Comparison of ENCODE assay signal across 8 cellular contexts in the genomic region with DNA sequence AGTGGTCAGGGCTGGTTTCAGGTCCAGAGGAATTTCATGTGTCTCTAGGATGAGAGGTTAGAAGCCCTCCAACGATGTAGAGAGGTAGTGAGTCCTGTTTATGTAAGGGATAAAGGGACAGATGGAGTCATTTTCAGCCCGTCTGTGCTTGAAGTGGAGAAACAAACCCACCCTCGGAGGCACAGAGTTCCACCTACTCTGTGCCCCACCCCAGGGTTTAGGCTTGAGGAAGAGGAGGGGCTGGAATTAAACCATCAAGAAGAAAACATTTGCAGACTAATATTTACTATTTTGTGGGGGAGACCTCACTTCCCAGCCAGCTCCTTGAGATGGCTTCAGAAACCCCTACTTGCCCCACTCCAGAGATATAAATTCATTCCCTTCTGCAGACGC. TPM values are rescaled to one million over a fixed set of nuclear protein-coding genes. Genes with fewer than 3 reads are reported as not detected.
DNase-seq lines count a peak whose midpoint lies in the region; ATAC-seq and TF ChIP-seq lines count a peak whose summit lies in the region.

No MANE protein-coding gene starts in this region.

- no peak for TF ChIP-seq CTCF in activated CD8-positive, alpha-beta T cell treated with anti-CD3 and anti-CD28 coated beads for 36 hours (IDR thresholded peaks at IDR 0.05)
- no peak for TF ChIP-seq CTCF in type B pancreatic cell (conservative IDR thresholded peaks at IDR 0.05)

- ATAC-seq in activated CD8-positive, alpha-beta T cell treated with anti-CD3 and anti-CD28 coated beads for 36 hours: no peak
- no peak for ATAC-seq in GM21786 (IDR thresholded peaks at IDR 0.05; ENCODE audit: unreplicated experiment)
- no peak for ATAC-seq in GM21526 (IDR thresholded peaks at IDR 0.05; ENCODE audit: low FRiP score, unreplicated experiment)
- ATAC-seq in GM18511 (IDR thresholded peaks at IDR 0.05; ENCODE audit: unreplicated experiment): no peak

- H3K9me3 Mint-ChIP-seq in activated naive CD4-positive, alpha-beta T cell treated with anti-CD3 and anti-CD28 coated beads, Interleukin-2, amount 50 U/mL, for 24 hours: no peaks in the 10 kb centered on the region
- peaks cover 5% of the 10 kb centered on the region for H3K9me3 Mint-ChIP-seq in activated CD8-positive, alpha-beta T cell treated with anti-CD3 and anti-CD28 coated beads for 36 hours
- peaks cover 12% of the 10 kb centered on the region for H3K9me3 Mint-ChIP-seq in type B pancreatic cell

- peak overlapping the region; percentile 94 for H3K27ac ChIP-seq in layer of hippocampus (ENCODE audit: low read depth, low read length)

- peaks cover 31% of the 10 kb centered on the region for H3K4me1 Mint-ChIP-seq in activated naive CD4-positive, alpha-beta T cell treated with anti-CD3 and anti-CD28 coated beads, Interleukin-2, amount 50 U/mL, for 24 hours
- peaks cover 22% of the 10 kb centered on the region for H3K4me1 Mint-ChIP-seq in activated CD8-positive, alpha-beta T cell treated with anti-CD3 and anti-CD28 coated beads for 36 hours (ENCODE audit: low read depth)
- H3K4me1 Mint-ChIP-seq in type B pancreatic cell (ENCODE audit: unreplicated experiment): peaks cover 8% of the 10 kb centered on the region

- peak overlapping the region; percentile 96 for H3K4me3 Mint-ChIP-seq in activated naive CD4-positive, alpha-beta T cell treated with anti-CD3 and anti-CD28 coated beads, Interleukin-2, amount 50 U/mL, for 24 hours
- peak overlapping the region; percentile 94 for H3K4me3 Mint-ChIP-seq in activated CD8-positive, alpha-beta T cell treated with anti-CD3 and anti-CD28 coated beads for 36 hours
- H3K4me3 Mint-ChIP-seq in type B pancreatic cell: peak overlapping the region; percentile 95

- peaks cover 15% of the 10 kb centered on the region for H3K36me3 Mint-ChIP-seq in activated naive CD4-positive, alpha-beta T cell treated with anti-CD3 and anti-CD28 coated beads, Interleukin-2, amount 50 U/mL, for 24 hours
- peaks cover 36% of the 10 kb centered on the region for H3K36me3 Mint-ChIP-seq in activated CD8-positive, alpha-beta T cell treated with anti-CD3 and anti-CD28 coated beads for 36 hours (ENCODE audit: low read depth)
- peaks cover under 1% of the 10 kb centered on the region for H3K36me3 Mint-ChIP-seq in type B pancreatic cell

- CTCF ChIA-PET in activated CD8-positive, alpha-beta T cell treated with anti-CD3 and anti-CD28 coated beads for 36 hours (lab: Charles Lee): interaction anchor here (0.7 kb wide), 1 partner anchor 1533 kb away, joined by 3 read pairs; no protein-coding TSS in a partner anchor

- peak overlapping the region; percentile 92 for H3K27ac Mint-ChIP-seq in activated naive CD4-positive, alpha-beta T cell treated with anti-CD3 and anti-CD28 coated beads, Interleukin-2, amount 50 U/mL, for 24 hours
- H3K27ac Mint-ChIP-seq in activated CD8-positive, alpha-beta T cell treated with anti-CD3 and anti-CD28 coated beads for 36 hours: peak overlapping the region; percentile 98
- H3K27ac Mint-ChIP-seq in type B pancreatic cell: peak overlapping the region; percentile 94

- intact Hi-C loops in activated CD8-positive, alpha-beta T cell treated with anti-CD3 and anti-CD28 coated beads for 36 hours (cut with micrococcal nuclease): no loop called here

- no peaks in the 10 kb centered on the region for H3K27me3 ChIP-seq in layer of hippocampus (ENCODE audit: control insufficient read depth, insufficient read depth, low read length)

- POLR2A ChIA-PET in activated CD8-positive, alpha-beta T cell treated with anti-CD3 and anti-CD28 coated beads for 36 hours (lab: Charles Lee): no interaction called here

- no peak for DNase-seq in activated naive CD4-positive, alpha-beta T cell treated with Interleukin-2 at 50 U/mL for 16 hours
- no peak for DNase-seq in activated CD8-positive, alpha-beta T cell treated with anti-CD3 and anti-CD28 coated beads for 36 hours
- no peak for DNase-seq in type B pancreatic cell (ENCODE audit: extremely low spot score, unreplicated experiment)

- H3K27me3 Mint-ChIP-seq in activated naive CD4-positive, alpha-beta T cell treated with anti-CD3 and anti-CD28 coated beads, Interleukin-2, amount 50 U/mL, for 24 hours: no peaks in the 10 kb centered on the region
- no peaks in the 10 kb centered on the region for H3K27me3 Mint-ChIP-seq in activated CD8-positive, alpha-beta T cell treated with anti-CD3 and anti-CD28 coated beads for 36 hours
- H3K27me3 Mint-ChIP-seq in type B pancreatic cell: no peaks in the 10 kb centered on the region

RNA-seq across cellular contexts. Expression of a gene that starts 0.9 kb away (rescaled TPM):
- total RNA-seq in activated CD8-positive, alpha-beta T cell treated with anti-CD3 and anti-CD28 coated beads for 36 hours: 10 to 100 TPM; 65.4 to 69.6 TPM
- 34.9 and 42.2 TPM in 2 replicates for total RNA-seq in type B pancreatic cell (ENCODE audit: low replicate concordance)

RNA-seq across cellular contexts. Expression of a gene that starts 33.1 kb away (rescaled TPM):
- total RNA-seq in activated CD8-positive, alpha-beta T cell treated with anti-CD3 and anti-CD28 coated beads for 36 hours: under 1 TPM; 0.07 TPM
- total RNA-seq in type B pancreatic cell (ENCODE audit: low replicate concordance): 11.3 and 23.9 TPM in 2 replicates

Comparison
In these comparisons a context has a peak if more than half of its experiments do, and no peak if none do; other contexts are left out.
1. RNA of a gene that starts 33.1 kb away (total RNA-seq): 11.3 to 23.9 TPM in type B pancreatic cell; 0.07 TPM in activated CD8-positive, alpha-beta T cell treated with anti-CD3 and anti-CD28 coated beads for 36 hours; every median in the first group is over 10 times any median in the second.
2. Peak in every context shown above with its lines, with median percentiles within 50 percentile points of each other: H3K27ac Mint-ChIP-seq and H3K4me3 Mint-ChIP-seq.